12 cellular contexts compared by ENCODE assay signal in the genomic region with DNA sequence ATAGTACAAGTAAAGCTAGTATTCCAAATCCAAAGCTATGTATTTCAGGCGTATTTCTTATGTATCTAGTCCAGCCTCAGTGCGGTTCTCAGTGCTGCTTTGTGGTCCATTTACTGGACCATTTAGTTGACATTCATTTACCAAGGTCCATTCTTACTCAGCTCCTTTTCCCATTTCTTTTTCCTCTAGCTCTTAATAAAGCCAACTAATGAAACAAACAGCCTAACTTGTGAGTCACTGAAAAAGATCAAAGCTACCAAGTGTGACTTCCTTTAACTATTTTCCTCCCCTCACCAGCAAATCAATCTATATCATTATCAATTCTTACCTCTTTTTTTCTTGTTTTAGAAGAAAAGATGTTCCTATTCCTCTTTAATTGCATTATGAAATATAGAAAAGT.
"Had no signal": no experiment of that assay in that cellular context is flagged by ENCODE, and none has a peak within 500 bp of the region (broad histone marks: within the 10 kb centered on the region; RNA-seq: fewer than 3 reads in every experiment).

No MANE protein-coding gene starts in this region.

- H3K27ac ChIP-seq: heart right ventricle, psoas muscle, stomach, testis, upper lobe of left lung had no signal

- DNase-seq: activated CD4-positive, CD25-positive, alpha-beta regulatory T cell treated with anti-CD3 and anti-CD28 coated beads, Interleukin-2, amount 50 U/mL, for 72 hours; activated naive CD4-positive, alpha-beta T cell; activated naive CD8-positive, alpha-beta T cell treated with anti-CD3 and anti-CD28 coated beads, Interleukin-2, amount 10 ng/mL, durations not matched to agents 7 days and 5 days; heart right ventricle; midbrain; psoas muscle; stimulated activated CD4-positive, alpha-beta T cell treated with anti-CD3 and anti-CD28 coated beads, Interleukin-12 subunit alpha, Interleukin-12 subunit beta, amount 100 ng/mL, for 4 hours; stimulated activated CD4-positive, alpha-beta T cell treated with anti-CD3 and anti-CD28 coated beads, Interleukin-2, amount 100 ng/mL, for 24 hours; stomach; T1000; testis; upper lobe of left lung had no signal
